Comparison of ENCODE assay signal across 20 cellular contexts in the genomic region with DNA sequence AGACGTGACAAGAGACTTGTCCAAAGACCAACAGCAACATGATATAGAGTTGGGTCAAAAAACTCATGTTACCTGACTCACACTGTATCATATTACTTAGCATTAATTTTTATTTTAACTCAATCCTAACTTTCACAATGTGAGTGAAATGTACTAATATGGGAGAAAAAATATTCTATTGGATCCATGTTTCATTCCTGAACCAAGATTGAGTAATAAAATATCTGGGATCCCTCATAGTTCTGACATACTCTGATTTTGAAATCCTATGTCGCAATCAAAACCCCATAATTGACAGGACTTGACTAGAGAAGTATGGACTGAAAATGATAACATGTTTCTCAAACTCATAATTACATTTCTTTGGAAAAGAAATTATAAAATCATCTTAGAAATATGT.
DNase-seq lines count a peak whose midpoint lies in the region; ATAC-seq and TF ChIP-seq lines count a peak whose summit lies in the region.
"Had no signal": no experiment of that assay in that cellular context is flagged by ENCODE, and none has a peak within 500 bp of the region (broad histone marks: within the 10 kb centered on the region; RNA-seq: fewer than 3 reads in every experiment).

No MANE protein-coding gene starts in this region.

- peak; percentile 8 for DNase-seq in AG10803 (ENCODE audit: low read depth)
- peak; percentile 12 for DNase-seq in M059J (ENCODE audit: low read depth)
- DNase-seq in epithelial cell of esophagus (ENCODE audit: low read depth) = peak; percentile 22
- DNase-seq in iris pigment epithelial cell (ENCODE audit: low read depth) = peak; percentile 76
- no peak for DNase-seq in RKO (ENCODE audit: low spot score)
- no peak for DNase-seq in NCI-H82 (lab: John Stamatoyannopoulos, UW)
- DNase-seq: CD8-positive, alpha-beta memory T cell; GOT3; Kasumi-1; NCI-H1092 treated with DMSO at 0.1 percent for 48 hours; NCI-H2081; NCI-H2171 treated with DMSO at 0.1 percent for 48 hours; NCI-H446 treated with DMSO at 0.1 percent for 48 hours; NK-92 treated with Interleukin-12 subunit alpha and Interleukin-12 subunit beta, amount 100 ng/mL, for 24 hours; Peyer's patch had no signal

- H3K4me1 ChIP-seq in gastroesophageal sphincter = no peaks in the 10 kb centered on the region
- H3K4me1 ChIP-seq: A549, Peyer's patch had no signal

- H3K4me3 ChIP-seq in AG10803 (ENCODE audit: low read length) (no peak overlapping the region), epithelial cell of esophagus (ENCODE audit: low read length) (no peak overlapping the region), gastroesophageal sphincter (no peak overlapping the region)
- H3K4me3 ChIP-seq: A549; BLaER1 treated with 17β-estradiol and CSF1 and Interleukin-3, amounts not matched to agents 10 nM and 100 nM; Peyer's patch had no signal

- WGBS in gastroesophageal sphincter (ENCODE audit: low coverage in 1 of 2), 2 donors = 69 to 75% methylated on average over 1 to 2 of the region's 2 CpGs

- no peaks in the 10 kb centered on the region for H3K27me3 ChIP-seq in gastroesophageal sphincter
- H3K27me3 ChIP-seq: BLaER1 treated with 17β-estradiol and CSF1 and Interleukin-3, amounts not matched to agents 10 nM and 100 nM; Peyer's patch had no signal

- TF ChIP-seq POLR2A in gastroesophageal sphincter (IDR thresholded peaks at IDR 0.05) = no peak

- ATAC-seq in gastroesophageal sphincter (no peak), HG03045 (IDR thresholded peaks at IDR 0.05; ENCODE audit: unreplicated experiment) (no peak)
- ATAC-seq: A549, Right ventricle myocardium inferior had no signal

- no peaks in the 10 kb centered on the region for H3K9me3 ChIP-seq in gastroesophageal sphincter
- H3K9me3 ChIP-seq: A549; BLaER1 treated with 17β-estradiol and CSF1 and Interleukin-3, amounts not matched to agents 10 nM and 100 nM; Peyer's patch had no signal

- no peak overlapping the region for H3K27ac ChIP-seq in gastroesophageal sphincter
- H3K27ac ChIP-seq: A549; BLaER1 treated with 17β-estradiol and CSF1 and Interleukin-3, amounts not matched to agents 10 nM and 100 nM; Peyer's patch had no signal

- no peak for TF ChIP-seq EP300 in gastroesophageal sphincter (IDR thresholded peaks at IDR 0.05)

- no peaks in the 10 kb centered on the region for H3K36me3 ChIP-seq in gastroesophageal sphincter
- H3K36me3 ChIP-seq: BLaER1 treated with 17β-estradiol and CSF1 and Interleukin-3, amounts not matched to agents 10 nM and 100 nM; Peyer's patch had no signal

- TF ChIP-seq CTCF in AG10803 (conservative IDR thresholded peaks at IDR 0.05; ENCODE audit: low read length) (no peak), epithelial cell of esophagus (IDR thresholded peaks at IDR 0.05; ENCODE audit: insufficient read depth, low read depth, low read length, missing control alignments) (no peak), gastroesophageal sphincter (IDR thresholded peaks at IDR 0.05) (no peak)

Comparison
In these comparisons a context has a peak if more than half of its experiments do, and no peak if none do; other contexts are left out.
1. DNase-seq: peak in AG10803 (single experiment), M059J (single experiment), epithelial cell of esophagus (single experiment) and iris pigment epithelial cell (single experiment); none in RKO (single experiment) and NCI-H82 (single experiment).